Comparison of ENCODE assay signal across 23 cellular contexts in genomic region chr20:40838516-40838915, GRCh38.
"Had no signal": no experiment of that assay in that cellular context is flagged by ENCODE, and none has a peak within 500 bp of the region (broad histone marks: within the 10 kb centered on the region; RNA-seq: fewer than 3 reads in every experiment).

No MANE protein-coding gene starts in this region.

- H3K4me3 ChIP-seq: colonic mucosa, coronary artery, dorsolateral prefrontal cortex, esophagus muscularis mucosa, esophagus squamous epithelium, gastrocnemius medialis, gastroesophageal sphincter, heart left ventricle, heart right ventricle had no signal

- ATAC-seq: effector memory CD8-positive, alpha-beta T cell; esophagus mucosa; foreskin keratinocyte; gastrocnemius medialis; gastroesophageal sphincter; heart left ventricle; heart right ventricle had no signal

- H3K9me3 ChIP-seq: colonic mucosa had no signal

- DNase-seq: colonic mucosa; cortex of kidney; dermis blood vessel endothelial cell; dorsolateral prefrontal cortex; effector CD4-positive, alpha-beta T cell; effector CD8-positive, alpha-beta T cell; effector memory CD4-positive, alpha-beta T cell; effector memory CD8-positive, alpha-beta T cell; endodermal cell; erythroblast; esophagus squamous epithelium; foreskin fibroblast; foreskin keratinocyte; foreskin melanocyte; gastrocnemius medialis; glutamatergic neuron; head of caudate nucleus; heart left ventricle; heart right ventricle had no signal

- H3K4me1 ChIP-seq: colonic mucosa, esophagus muscularis mucosa, esophagus squamous epithelium, foreskin keratinocyte, gastrocnemius medialis, gastroesophageal sphincter, heart left ventricle, heart right ventricle had no signal

- H3K36me3 ChIP-seq: colonic mucosa, esophagus muscularis mucosa, esophagus squamous epithelium, gastrocnemius medialis, gastroesophageal sphincter, heart left ventricle, heart right ventricle had no signal
